ENCODE assay signal across 30 cellular contexts in genomic region chr1:180489976-180490375, GRCh38.
"Had no signal": no experiment of that assay in that cellular context is flagged by ENCODE, and none has a peak within 500 bp of the region (broad histone marks: within the 10 kb centered on the region; RNA-seq: fewer than 3 reads in every experiment).

No MANE protein-coding gene starts in this region.

- H3K4me1 ChIP-seq: left lung, lower lobe of right lung, pancreas, prostate gland, stomach, testis, thyroid gland, upper lobe of right lung had no signal

- H3K27ac ChIP-seq: left lung, lower lobe of right lung, pancreas, prostate gland, skin epidermis, stomach, testis, thyroid gland, transverse colon, upper lobe of right lung had no signal

- H3K4me3 ChIP-seq: left lung, lower lobe of right lung, pancreas, prostate gland, skin epidermis, stomach, testis, thyroid gland, transverse colon, upper lobe of right lung had no signal

- DNase-seq: hippocampal formation; kidney; left colon; left lung; lower lobe of right lung; mammary epithelial cell; mesenchymal stem cell; naive thymus-derived CD8-positive, alpha-beta T cell; nucleus accumbens; pancreas; posterior cingulate gyrus; retina; stimulated activated CD4-positive, alpha-beta T cell treated with anti-CD3 and anti-CD28 coated beads, Interleukin-12 subunit alpha, Interleukin-12 subunit beta, amount 100 ng/mL, for 4 hours; stimulated activated CD4-positive, alpha-beta T cell treated with anti-CD3 and anti-CD28 coated beads, Interleukin-15, amount 100 ng/mL, for 24 hours; stimulated activated CD4-positive, alpha-beta T cell treated with anti-CD3 and anti-CD28 coated beads, Interleukin-2, amount 100 ng/mL, for 24 hours; stimulated activated CD4-positive, alpha-beta T cell treated with anti-CD3 and anti-CD28 coated beads, Interleukin-4, amount 100 ng/mL, for 1 hour; stimulated activated naive B cell treated with anti-CD40 and anti-IgM and Interleukin-4, amounts not matched to agents 10 μg/mL and 1 μg/mL and 100 μg/mL, for 72 hours; stimulated activated naive CD8-positive, alpha-beta T cell treated with anti-CD3 and anti-CD28 coated beads, Interleukin-15, Interleukin-2, amounts not matched to agents 100 U/mL and 50 U/mL, for 24 hours; stomach; testis; thyroid gland; transverse colon; upper lobe of right lung had no signal

- H3K9me3 Mint-ChIP-seq: naive thymus-derived CD8-positive, alpha-beta T cell; nephron; neural crest cell; stimulated activated naive B cell treated with anti-CD40 and anti-IgM and Interleukin-4, amounts not matched to agents 10 μg/mL and 1 μg/mL and 100 μg/mL, for 72 hours had no signal

- H3K27ac Mint-ChIP-seq: naive thymus-derived CD8-positive, alpha-beta T cell; nephron; stimulated activated naive B cell treated with anti-CD40 and anti-IgM and Interleukin-4, amounts not matched to agents 10 μg/mL and 1 μg/mL and 100 μg/mL, for 72 hours had no signal

- H3K27me3 ChIP-seq: left lung, pancreas, stomach, testis, thyroid gland, transverse colon, upper lobe of right lung had no signal

- ATAC-seq: left colon; left lung; lower lobe of right lung; naive thymus-derived CD8-positive, alpha-beta T cell; pancreas; right cardiac atrium; stimulated activated naive B cell treated with anti-CD40 and anti-IgM and Interleukin-4, amounts not matched to agents 10 μg/mL and 1 μg/mL and 100 μg/mL, for 72 hours; stimulated activated naive CD8-positive, alpha-beta T cell treated with anti-CD3 and anti-CD28 coated beads, Interleukin-15, Interleukin-2, amounts not matched to agents 100 U/mL and 50 U/mL, for 24 hours; upper lobe of right lung had no signal

- FAIRE-seq: islet of Langerhans, urothelium cell line had no signal

- H3K9me3 ChIP-seq: left lung, lower lobe of right lung, pancreas, prostate gland, stomach, testis, thyroid gland, transverse colon, upper lobe of right lung had no signal

- H3K36me3 ChIP-seq: prostate gland had no signal
